ENCODE assay signal across 8 cellular contexts in genomic region chr2:201118957-201119848, GRCh38. TPM values are rescaled to one million over a fixed set of nuclear protein-coding genes. Genes with fewer than 3 reads are reported as not detected.
DNase-seq lines count a peak whose midpoint lies in the region; ATAC-seq and TF ChIP-seq lines count a peak whose summit lies in the region.

No MANE protein-coding gene starts in this region.

- peak overlapping the region; percentile 63 for H2AFZ ChIP-seq in OCI-LY7 (ENCODE audit: low read length)

- peaks cover 0 to 4% (median 1%) of the 10 kb centered on the region in 3 donors for H3K27me3 Mint-ChIP-seq in CD14-positive monocyte (ENCODE audit: low read depth in 3 of 3)

- H3K79me2 ChIP-seq in OCI-LY7 (ENCODE audit: insufficient read depth, low read depth, low read length), result peaks cover 50% of the 10 kb centered on the region

- H3K4me3 Mint-ChIP-seq in CD14-positive monocyte, result peak overlapping the region; percentile 97 to 99

- no peaks in the 10 kb centered on the region for H3K27me3 ChIP-seq in right lobe of liver
- no peaks in the 10 kb centered on the region for H3K27me3 ChIP-seq in uterus

- peaks cover 7% of the 10 kb centered on the region for H3K36me3 ChIP-seq in OCI-LY7 (ENCODE audit: insufficient read depth, low read length)
- H3K36me3 ChIP-seq in right lobe of liver, result no peaks in the 10 kb centered on the region
- no peaks in the 10 kb centered on the region for H3K36me3 ChIP-seq in uterus

- peaks cover 0 to 2% (median 0%) of the 10 kb centered on the region in 7 donors for H3K9me3 Mint-ChIP-seq in CD14-positive monocyte

- peak; percentile 1 for ATAC-seq in GM19463 (IDR thresholded peaks at IDR 0.05; ENCODE audit: unreplicated experiment)
- ATAC-seq in right lobe of liver, result peak in 2 of 4 donors; percentile 0 to 1
- ATAC-seq in HG03378 (IDR thresholded peaks at IDR 0.05; ENCODE audit: unreplicated experiment), result no peak

- CTCF ChIA-PET in OCI-LY7 (lab: Charles Lee; ENCODE audit: unreplicated experiment), result interaction anchor here (1.8 kb wide), 1 partner anchor 39 kb away, joined by 14 read pairs; no protein-coding TSS in a partner anchor

- no peak for TF ChIP-seq POLR2A in right lobe of liver (IDR thresholded peaks at IDR 0.05)
- TF ChIP-seq POLR2A in uterus (IDR thresholded peaks at IDR 0.05), result no peak

- no peaks in the 10 kb centered on the region for H3K9me2 ChIP-seq in OCI-LY7 (ENCODE audit: insufficient read depth, low read length)

- H3K4me2 ChIP-seq in OCI-LY7 (ENCODE audit: low read length), result peak overlapping the region; percentile 89

- H3K4me3 ChIP-seq in OCI-LY7 (ENCODE audit: low read depth, low read length, poor library complexity, severe bottlenecking) (peak overlapping the region; percentile 81), cardiac fibroblast (replicated peaks in 1 of 2; ENCODE audit: low read depth in 2 of 2, low read length in 2 of 2) (peak overlapping the region; percentile 76 to 79), right lobe of liver (peak overlapping the region; percentile 68 to 90 (median 89)), uterus (peak overlapping the region; percentile 85 to 95)

- DNase-seq in CD14-positive monocyte (ENCODE audit: low spot score) (no peak), OCI-LY7 (ENCODE audit: low spot score) (peak; percentile 67), cardiac fibroblast (ENCODE audit: low read depth in 2 of 2) (peak; percentile 60 to 65), right lobe of liver (no peak), uterus (no peak), hepatic stellate cell (ENCODE audit: low spot score) (no peak)

- POLR2A ChIA-PET in OCI-LY7 (lab: Charles Lee), result interaction anchor here (1.3 to 4.3 kb wide), 3 partner anchors 13 to 41 kb away, joined by 3 to 19 read pairs (median 6); no protein-coding TSS in a partner anchor

- peaks cover 48% of the 10 kb centered on the region for H3K4me1 Mint-ChIP-seq in CD14-positive monocyte

- under 1% methylated on average over 11 of the region's 12 CpGs for WGBS in right lobe of liver (ENCODE audit: insufficient coverage, low coverage, low lambda C conversion rate, missing lambda C conversion rate)

- intact Hi-C loops in CD14-positive monocyte (cut with micrococcal nuclease) (loop anchor here (2.0 to 5.0 kb wide), 3 partner anchors 38 to 157 kb away; partner anchors contain the start of gene ORC2 (in 1 of the 2)), OCI-LY7 (cut with micrococcal nuclease; ENCODE audit: unreplicated experiment) (loop anchor here (1.0 to 5.0 kb wide), 8 partner anchors 39 to 407 kb away; partner anchors contain the start of genes HYCC2, NIF3L1, ORC2 and PPIL3), right lobe of liver (cut with DNase I) (no loop called here), uterus (cut with DNase I; ENCODE audit: low total_unique reads) (no loop called here)

- peak overlapping the region; percentile 93 to 99 (median 99) for H3K27ac Mint-ChIP-seq in CD14-positive monocyte

- no peak for TF ChIP-seq CTCF in CD14-positive monocyte (IDR thresholded peaks at IDR 0.05)
- TF ChIP-seq CTCF in OCI-LY7 (conservative IDR thresholded peaks at IDR 0.05; ENCODE audit: low read length), result no peak
- no peak for TF ChIP-seq CTCF in cardiac fibroblast (IDR thresholded peaks at IDR 0.05; ENCODE audit: low read depth, low read length)
- no peak for TF ChIP-seq CTCF in right lobe of liver (IDR thresholded peaks at IDR 0.05)
- TF ChIP-seq CTCF in uterus (IDR thresholded peaks at IDR 0.05), result no peak

- H3K27ac ChIP-seq in OCI-LY7 (ENCODE audit: low read depth, low read length, poor library complexity, severe bottlenecking) (peak overlapping the region; percentile 95), right lobe of liver (peak overlapping the region; percentile 99 to 100 (median 100)), uterus (peak overlapping the region; percentile 97 to 100)

- no peaks in the 10 kb centered on the region for H4K20me1 ChIP-seq in OCI-LY7 (ENCODE audit: insufficient read depth, low read length)

- H3K4me1 ChIP-seq in OCI-LY7 (ENCODE audit: insufficient read depth, low read length, poor library complexity, severe bottlenecking) (peaks cover 52% of the 10 kb centered on the region), right lobe of liver (peaks cover 0 to 57% (median 19%) of the 10 kb centered on the region in 4 donors), uterus (no peaks in the 10 kb centered on the region)

- TSS peak; percentile 52 for BruUV-seq in OCI-LY7 (replicated peaks; lab: Mats Ljungman, UMichigan)

- peaks cover 8% of the 10 kb centered on the region; the same call in 1 of the 2 replicates for H3K9me3 ChIP-seq in OCI-LY7 (ENCODE audit: low read length)
- H3K9me3 ChIP-seq in right lobe of liver, result no peaks in the 10 kb centered on the region
- H3K9me3 ChIP-seq in uterus, result no peaks in the 10 kb centered on the region

- peaks cover 26 to 38% of the 10 kb centered on the region in 2 donors for H3K36me3 Mint-ChIP-seq in CD14-positive monocyte

RNA-seq across cellular contexts. Expression of gene CFLAR, which starts 3.2 kb away (rescaled TPM):
- polyA plus RNA-seq in CD14-positive monocyte, result 10 to 100 TPM; 79.4 to 79.5 TPM
- total RNA-seq in OCI-LY7 (2014; rRNA removed; shearing (Covaris generic)), result 42.8 and 55.8 TPM in 2 replicates
- 82.5 and 91.9 TPM in 2 replicates for total RNA-seq in OCI-LY7 (2022)
- 10 to 100 TPM; 50.2 to 85.4 (median 66.3) TPM for total RNA-seq in right lobe of liver
- total RNA-seq in uterus, result 100 to 1,000 TPM; 176 to 217 (median 201) TPM

RNA-seq across cellular contexts. Expression of gene NDUFB3, which starts 47.4 kb away (rescaled TPM):
- polyA plus RNA-seq in CD14-positive monocyte, result 100 to 1,000 TPM; 313 to 340 TPM
- total RNA-seq in OCI-LY7 (2014; rRNA removed; shearing (Covaris generic)), result 90.5 and 134 TPM in 2 replicates
- total RNA-seq in OCI-LY7 (2022) (107 and 115 TPM in 2 replicates), right lobe of liver (10 to 100 TPM; 44.5 to 63.9 (median 48.7) TPM), uterus (100 to 1,000 TPM in 1 of 4 donors, 10 to 100 TPM in 3; 31.2 to 129 (median 38.3) TPM)

RNA-seq across cellular contexts. Expression of gene HYCC2, which starts 47.7 kb away (rescaled TPM):
- 10 to 100 TPM in 1 of 2 donors, 1 to 10 TPM in 1; 7.7 to 10.2 TPM for polyA plus RNA-seq in CD14-positive monocyte
- total RNA-seq in OCI-LY7 (2014; rRNA removed; shearing (Covaris generic)), result 8.6 and 8.8 TPM in 2 replicates
- 22.0 and 27.5 TPM in 2 replicates for total RNA-seq in OCI-LY7 (2022)
- total RNA-seq in right lobe of liver, result 10 to 100 TPM in 3 of 6 experiments, 1 to 10 TPM in 3; 5.5 to 14.0 (median 10.3) TPM
- total RNA-seq in uterus, result 10 to 100 TPM in 2 of 4 donors, 1 to 10 TPM in 2; 2.8 to 36.3 (median 21.1) TPM

Comparison
In these comparisons a context has a peak if more than half of its experiments do, and no peak if none do; other contexts are left out.
1. DNase-seq: peak in OCI-LY7 (single experiment) and cardiac fibroblast (2 of 2); none in CD14-positive monocyte (single experiment), right lobe of liver (0 of 3), uterus (0 of 2) and hepatic stellate cell (single experiment).
2. intact Hi-C loops: an anchor here in CD14-positive monocyte (2.0 to 5.0 kb wide) and OCI-LY7 (1.0 to 5.0 kb wide); none called in right lobe of liver and uterus.
3. Peak in every context shown above with its lines, with median percentiles within 50 percentile points of each other: H3K27ac ChIP-seq and H3K4me3 ChIP-seq.